10 cellular contexts compared by ENCODE assay signal in genomic region chrX:139831689-139832456, GRCh38.
A peak's percentile ranks its signal among the peaks of the same experiment; 100 is the strongest.
DNase-seq lines count a peak whose midpoint lies in the region; ATAC-seq, FAIRE-seq and TF ChIP-seq lines count a peak whose summit lies in the region.
"Had no signal": no experiment of that assay in that cellular context is flagged by ENCODE, and none has a peak within 500 bp of the region (broad histone marks: within the 10 kb centered on the region; RNA-seq: fewer than 3 reads in every experiment).

No MANE protein-coding gene starts in this region.

- H3K9me3 Mint-ChIP-seq in GM23338 = no peaks in the 10 kb centered on the region
- H3K9me3 Mint-ChIP-seq: T-helper 1 cell treated with Interleukin-12 subunit alpha and Interleukin-12 subunit beta and Interleukin-4 antibody, amounts not matched to agents 30 μg/mL and 1 μg/mL, for 36 hours had no signal

- H3K79me2 ChIP-seq in GM23338 (replicated peaks; ENCODE audit: insufficient read depth) = peaks cover 82% of the 10 kb centered on the region
- H3K79me2 ChIP-seq: parathyroid adenoma had no signal

- H3K36me3 ChIP-seq in GM23338 (ENCODE audit: insufficient read depth) (no peaks in the 10 kb centered on the region), ascending aorta (no peaks in the 10 kb centered on the region)

- TF ChIP-seq CTCF in GM23338 (conservative IDR thresholded peaks at IDR 0.05; ENCODE audit: low read depth in 2 of 2) (no peak), cardiac fibroblast (IDR thresholded peaks at IDR 0.05; ENCODE audit: low read depth, low read length) (no peak), ascending aorta (IDR thresholded peaks at IDR 0.05) (no peak)

- peak overlapping the region; percentile 91 for H3K27ac Mint-ChIP-seq in GM23338
- H3K27ac Mint-ChIP-seq: T-helper 1 cell treated with Interleukin-12 subunit alpha and Interleukin-12 subunit beta and Interleukin-4 antibody, amounts not matched to agents 30 μg/mL and 1 μg/mL, for 36 hours had no signal

- no peak overlapping the region for H2AFZ ChIP-seq in GM23338
- H2AFZ ChIP-seq: parathyroid adenoma had no signal

- ATAC-seq in GM23338 = peak; percentile 53; the same call in 2 of the 3 replicates

- H3K4me3 Mint-ChIP-seq in GM23338 = peak overlapping the region; percentile 9; the same call in 1 of the 3 replicates
- H3K4me3 Mint-ChIP-seq: T-helper 1 cell treated with Interleukin-12 subunit alpha and Interleukin-12 subunit beta and Interleukin-4 antibody, amounts not matched to agents 30 μg/mL and 1 μg/mL, for 36 hours had no signal

- H3K4me3 ChIP-seq in GM23338 (peak overlapping the region; percentile 15; the same call in 1 of the 2 replicates), cardiac fibroblast (replicated peaks in 1 of 2; ENCODE audit: low read depth in 2 of 2, low read length in 2 of 2) (no peak overlapping the region), ascending aorta (no peak overlapping the region)

- peak overlapping the region; percentile 41 for H3K4me2 ChIP-seq in GM23338

- H3K36me3 Mint-ChIP-seq in GM23338 (ENCODE audit: low read depth) = no peaks in the 10 kb centered on the region

- H4K20me1 ChIP-seq in GM23338 (replicated peaks; ENCODE audit: insufficient read depth) = no peaks in the 10 kb centered on the region

- peaks cover 61% of the 10 kb centered on the region for H3K4me1 Mint-ChIP-seq in GM23338

- H3K27ac ChIP-seq in GM23338 (ENCODE audit: low read depth) (peak overlapping the region; percentile 92), ascending aorta (no peak overlapping the region)
- H3K27ac ChIP-seq: parathyroid adenoma had no signal

- H3K27me3 ChIP-seq in GM23338 (ENCODE audit: insufficient read depth) (no peaks in the 10 kb centered on the region), ascending aorta (no peaks in the 10 kb centered on the region)

- no peaks in the 10 kb centered on the region for H3K27me3 Mint-ChIP-seq in GM23338 (ENCODE audit: insufficient read depth, low read depth, poor library complexity)

- no peak for TF ChIP-seq POLR2A in GM12892 (IDR thresholded peaks at IDR 0.05; ENCODE audit: low read depth, low read length)

- intact Hi-C loops in ascending aorta (cut with DNase I) = no loop called here

- peak; percentile 53 for FAIRE-seq in GM12892 (lab: Jason Lieb, UNC)

- H3K9me2 ChIP-seq in GM23338 (ENCODE audit: insufficient read depth) = no peaks in the 10 kb centered on the region

- H3K4me1 ChIP-seq in GM23338 (ENCODE audit: insufficient read depth) (peaks cover 73% of the 10 kb centered on the region), ascending aorta (peaks cover 3 to 5% of the 10 kb centered on the region in 2 donors)

- DNase-seq in GM12892 (ENCODE audit: insufficient read length) (no peak), GM23338 (ENCODE audit: low spot score) (peak; percentile 32), LHCN-M2 (ENCODE audit: low read depth) (peak; percentile 73), cardiac fibroblast (ENCODE audit: low read depth in 2 of 2) (peak; percentile 57 to 84), pulmonary artery endothelial cell (ENCODE audit: low read depth, low spot score) (peak; percentile 30), ascending aorta (ENCODE audit: low spot score in 2 of 2) (no peak), NCI-H187 (lab: John Stamatoyannopoulos, UW) (no peak)
- no peak for DNase-seq in NK-92 treated with Interleukin-12 subunit alpha and Interleukin-12 subunit beta, amount 100 ng/mL, for 24 hours (lab: John Stamatoyannopoulos, UW)

- H3K9me3 ChIP-seq in ascending aorta = no peaks in the 10 kb centered on the region

- H3F3A ChIP-seq in GM23338 (replicated peaks; ENCODE audit: low read depth) = no peaks in the 10 kb centered on the region

TF ChIP-seq in GM23338, 12 proteins besides CTCF, POLR2A, EP300 and RAD21:
- no peak for TF ChIP-seq JUNB (IDR thresholded peaks at IDR 0.05; ENCODE audit: unreplicated experiment)
- no peak for TF ChIP-seq POLR2AphosphoS5 (IDR thresholded peaks at IDR 0.05; ENCODE audit: low read depth)
- no peak for TF ChIP-seq NANOG (IDR thresholded peaks at IDR 0.05; ENCODE audit: borderline replicate concordance)

Comparison
In these comparisons a context has a peak if more than half of its experiments do, and no peak if none do; other contexts are left out.
1. DNase-seq: peak in GM23338 (single experiment), LHCN-M2 (single experiment), cardiac fibroblast (2 of 2) and pulmonary artery endothelial cell (single experiment); none in GM12892 (single experiment), ascending aorta (0 of 2), NCI-H187 (0 of 2) and NK-92 treated with Interleukin-12 subunit alpha and Interleukin-12 subunit beta, amount 100 ng/mL, for 24 hours (single experiment).